In genomic region chr13:73578251-73578875, GRCh38 we compare ENCODE assay signal across 19 cellular contexts.
DNase-seq lines count a peak whose midpoint lies in the region; FAIRE-seq and TF ChIP-seq lines count a peak whose summit lies in the region.
"Had no signal": no experiment of that assay in that cellular context is flagged by ENCODE, and none has a peak within 500 bp of the region (broad histone marks: within the 10 kb centered on the region; RNA-seq: fewer than 3 reads in every experiment).

No MANE protein-coding gene starts in this region.

- H3K36me3 ChIP-seq in MG63 (no peaks in the 10 kb centered on the region), astrocyte (ENCODE audit: insufficient read depth, low read length) (no peaks in the 10 kb centered on the region)

- H3K27me3 Mint-ChIP-seq in astrocyte (ENCODE audit: low read depth, unreplicated experiment): no peaks in the 10 kb centered on the region

- H2AFZ ChIP-seq in astrocyte (ENCODE audit: low read depth, low read length): no peak overlapping the region

- H3K27ac ChIP-seq in astrocyte (ENCODE audit: low read depth, low read length): no peak overlapping the region
- H3K27ac ChIP-seq: A549, C4-2B had no signal

- H3K79me2 ChIP-seq in astrocyte (ENCODE audit: insufficient read depth, low read length): no peaks in the 10 kb centered on the region

- H3K9ac ChIP-seq in astrocyte (ENCODE audit: low read length): no peak overlapping the region

- no peaks in the 10 kb centered on the region for H3K4me1 Mint-ChIP-seq in astrocyte (ENCODE audit: low read depth, unreplicated experiment)

- H3K9me3 ChIP-seq in MG63 (no peaks in the 10 kb centered on the region), astrocyte (ENCODE audit: insufficient read depth, low read depth, low read length) (no peaks in the 10 kb centered on the region)
- H3K9me3 ChIP-seq: A549 had no signal

- H3K4me3 Mint-ChIP-seq in astrocyte (ENCODE audit: unreplicated experiment): no peak overlapping the region
- H3K4me3 Mint-ChIP-seq: HFFc6 had no signal

- H3K27ac Mint-ChIP-seq in astrocyte (ENCODE audit: unreplicated experiment): no peak overlapping the region
- H3K27ac Mint-ChIP-seq: HFFc6 had no signal

- H4K20me1 ChIP-seq in astrocyte (ENCODE audit: insufficient read depth, low read length): no peaks in the 10 kb centered on the region

- no peaks in the 10 kb centered on the region for H3K9me3 Mint-ChIP-seq in astrocyte (ENCODE audit: unreplicated experiment)
- H3K9me3 Mint-ChIP-seq: HFFc6 had no signal

- no peaks in the 10 kb centered on the region for H3K27me3 ChIP-seq in MG63
- H3K27me3 ChIP-seq in astrocyte (ENCODE audit: insufficient read depth, low read length): no peaks in the 10 kb centered on the region

- FAIRE-seq in astrocyte (lab: Jason Lieb, UNC): no peak
- no peak for FAIRE-seq in GM19239 (lab: Jason Lieb, UNC)
- FAIRE-seq: A549, GM12892, RCC 7860 had no signal

- no peaks in the 10 kb centered on the region for H3K4me1 ChIP-seq in astrocyte (ENCODE audit: insufficient read depth, low read length)
- H3K4me1 ChIP-seq: A549 had no signal

- no peaks in the 10 kb centered on the region for H3K36me3 Mint-ChIP-seq in astrocyte (ENCODE audit: low read depth, unreplicated experiment)

- no peak overlapping the region for H3K4me3 ChIP-seq in MG63
- H3K4me3 ChIP-seq in astrocyte (ENCODE audit: insufficient read depth, low read depth, low read length): no peak overlapping the region
- H3K4me3 ChIP-seq in fibroblast of the aortic adventitia (ENCODE audit: low read depth, low read length): no peak overlapping the region
- H3K4me3 ChIP-seq: A549 had no signal

- peak; percentile 48 for DNase-seq in COLO829 (ENCODE audit: low spot score)
- peak; percentile 5 for DNase-seq in MG63
- peak; percentile 6 for DNase-seq in astrocyte (ENCODE audit: low read depth)
- DNase-seq in fibroblast of the aortic adventitia (ENCODE audit: low read depth): peak; percentile 18
- no peak for DNase-seq in NCI-H2171 (lab: John Stamatoyannopoulos, UW)
- no peak for DNase-seq in OCI-M1 (lab: John Stamatoyannopoulos, UW)
- no peak for DNase-seq in NCI-H2107 (lab: John Stamatoyannopoulos, UW)
- no peak for DNase-seq in GM19239 (ENCODE audit: insufficient read length, low spot score)
- DNase-seq: DMS 273 treated with DMSO at 0.1 percent for 48 hours, GDM1, HFFc6, NCI-H1436, NCI-H2029, NCI-H510A treated with DMSO at 0.1 percent for 48 hours, SHP77 treated with DMSO at 0.1 percent for 48 hours had no signal

- TF ChIP-seq CTCF in astrocyte (IDR thresholded peaks at IDR 0.05; ENCODE audit: insufficient read depth, low read depth, low read length) (no peak), fibroblast of the aortic adventitia (IDR thresholded peaks at IDR 0.05; ENCODE audit: insufficient read depth, low read length) (no peak)

- no peak overlapping the region for H3K4me2 ChIP-seq in astrocyte (ENCODE audit: low read length)
- H3K4me2 ChIP-seq: A549 had no signal

Comparison
In these comparisons a context has a peak if more than half of its experiments do, and no peak if none do; other contexts are left out.
1. DNase-seq: peak in COLO829 (single experiment), MG63 (single experiment), astrocyte (single experiment) and fibroblast of the aortic adventitia (single experiment); none in NCI-H2171 (single experiment), OCI-M1 (single experiment), NCI-H2107 (single experiment) and GM19239 (single experiment).